Comparison of ENCODE assay signal across 9 cellular contexts in genomic region chr6:134111062-134111677, GRCh38. TPM values are rescaled to one million over a fixed set of nuclear protein-coding genes. Genes with fewer than 3 reads are reported as not detected.
DNase-seq lines count a peak whose midpoint lies in the region; ATAC-seq, FAIRE-seq and TF ChIP-seq lines count a peak whose summit lies in the region.
"Had no signal": no experiment of that assay in that cellular context is flagged by ENCODE, and none has a peak within 500 bp of the region (broad histone marks: within the 10 kb centered on the region; RNA-seq: fewer than 3 reads in every experiment).

No MANE protein-coding gene starts in this region.

- H3K9me3 Mint-ChIP-seq in Calu3 (ENCODE audit: low read depth, unreplicated experiment), result no peaks in the 10 kb centered on the region
- no peaks in the 10 kb centered on the region for H3K9me3 Mint-ChIP-seq in central memory CD8-positive, alpha-beta T cell
- H3K9me3 Mint-ChIP-seq: activated naive CD4-positive, alpha-beta T cell treated with anti-CD3 and anti-CD28 coated beads, Interleukin-2, amount 50 U/mL, for 24 hours had no signal

- CTCF ChIA-PET in Calu3 (lab: Charles Lee), result no interaction called here

- BruUV-seq in Calu3 (replicated peaks; lab: Mats Ljungman, UMichigan), result no TSS peak

- 50 to 66% methylated on average over 4 of the region's 4 CpGs for WGBS in lung, 2 donors

- H3K4me1 Mint-ChIP-seq in Calu3 (ENCODE audit: low read depth, unreplicated experiment), result no peaks in the 10 kb centered on the region
- H3K4me1 Mint-ChIP-seq in central memory CD8-positive, alpha-beta T cell, result no peaks in the 10 kb centered on the region

- H3K4me3 Mint-ChIP-seq in Calu3 (ENCODE audit: low read depth, unreplicated experiment), result no peak overlapping the region
- H3K4me3 Mint-ChIP-seq in central memory CD8-positive, alpha-beta T cell, result no peak overlapping the region
- H3K4me3 Mint-ChIP-seq: activated naive CD4-positive, alpha-beta T cell treated with anti-CD3 and anti-CD28 coated beads, Interleukin-2, amount 50 U/mL, for 24 hours had no signal

- DNase-seq in Calu3, result peak; percentile 43
- peak; percentile 38 for DNase-seq in GM19238 (ENCODE audit: insufficient read length, low spot score)
- peak; percentile 68 for DNase-seq in HuH-7.5 (ENCODE audit: low spot score)
- peak in 1 of 2 donors; percentile 13 for DNase-seq in central memory CD8-positive, alpha-beta T cell (ENCODE audit: low spot score in 2 of 2)
- peak; percentile 45 for DNase-seq in lung (ENCODE audit: low spot score)
- DNase-seq in urothelium cell line (ENCODE audit: low spot score), result peak; percentile 70
- DNase-seq in cortex of kidney (lab: John Stamatoyannopoulos, UW), result no peak

- ATAC-seq in SK-N-SH treated with all-trans-retinoic acid at 6 μM for 48 hours (peak; percentile 66), lung (ENCODE audit: insufficient read depth, low FRiP score) (no peak)
- peak; percentile 46 for ATAC-seq in central memory CD8-positive, alpha-beta T cell (replicated peaks; ENCODE audit: extremely low read depth, poor library complexity, severe bottlenecking)

- H3K36me3 Mint-ChIP-seq in Calu3 (ENCODE audit: insufficient read depth, unreplicated experiment), result peaks cover 7% of the 10 kb centered on the region
- H3K36me3 Mint-ChIP-seq in central memory CD8-positive, alpha-beta T cell (ENCODE audit: insufficient read depth), result no peaks in the 10 kb centered on the region
- H3K36me3 Mint-ChIP-seq: activated naive CD4-positive, alpha-beta T cell treated with anti-CD3 and anti-CD28 coated beads, Interleukin-2, amount 50 U/mL, for 24 hours had no signal

- H3K4me1 ChIP-seq in lung (ENCODE audit: control insufficient read depth in 2 of 2, insufficient read depth in 2 of 2, low read length in 2 of 2), result no peaks in the 10 kb centered on the region

- no peaks in the 10 kb centered on the region for H3K27me3 ChIP-seq in lung (ENCODE audit: control insufficient read depth, insufficient read depth)

- no peaks in the 10 kb centered on the region for H3K36me3 ChIP-seq in lung (ENCODE audit: control insufficient read depth in 2 of 2, insufficient read depth in 2 of 2, low read length in 2 of 2)

- no peak overlapping the region for H3K27ac ChIP-seq in lung (ENCODE audit: low read depth in 1 of 2, low read length in 1 of 2)

- FAIRE-seq in urothelium cell line (lab: Jason Lieb, UNC), result no peak

- intact Hi-C loops in Calu3 (cut with micrococcal nuclease; ENCODE audit: unreplicated experiment), result no loop called here

- TF ChIP-seq CTCF in Calu3 (IDR thresholded peaks at IDR 0.05; ENCODE audit: unreplicated experiment) (peak; percentile 79), lung (IDR thresholded peaks at IDR 0.05; ENCODE audit: control extremely low read depth, extremely low read depth) (peak; percentile 60)

- peaks cover 23% of the 10 kb centered on the region for H3K27me3 Mint-ChIP-seq in Calu3 (ENCODE audit: unreplicated experiment)
- peaks cover 54% of the 10 kb centered on the region for H3K27me3 Mint-ChIP-seq in central memory CD8-positive, alpha-beta T cell

- no peak overlapping the region for H3K4me3 ChIP-seq in lung

- no peaks in the 10 kb centered on the region for H3K9me3 ChIP-seq in lung (ENCODE audit: control insufficient read depth in 2 of 2, insufficient read depth in 1 of 2, low read length in 1 of 2)

- no peak overlapping the region for H3K27ac Mint-ChIP-seq in Calu3 (ENCODE audit: unreplicated experiment)
- no peak overlapping the region for H3K27ac Mint-ChIP-seq in central memory CD8-positive, alpha-beta T cell (ENCODE audit: low read depth)
- H3K27ac Mint-ChIP-seq: activated naive CD4-positive, alpha-beta T cell treated with anti-CD3 and anti-CD28 coated beads, Interleukin-2, amount 50 U/mL, for 24 hours had no signal

TF ChIP-seq in SK-N-SH treated with all-trans-retinoic acid at 6 μM for 48 hours, 23 proteins besides CTCF, POLR2A, EP300 and RAD21:
- TF ChIP-seq ARNTL (CRISPR knock-in tag; IDR thresholded peaks at IDR 0.05; ENCODE audit: borderline replicate concordance, low read depth), result no peak
- no peak for TF ChIP-seq TSHZ2 (CRISPR knock-in tag; IDR thresholded peaks at IDR 0.05)

RNA-seq across cellular contexts. Expression of gene SLC2A12, which starts 58.7 kb away (rescaled TPM):
- 12.7 and 15.8 TPM in 2 replicates for total RNA-seq in Calu3 (2022)
- 1 to 10 TPM; 1.5 to 6.8 TPM for total RNA-seq in lung
- polyA plus RNA-seq in lung, result 1 to 10 TPM in 1 of 2 donors, under 1 TPM in 1; 0.48 to 1.2 TPM
